ENCODE assay signal across 16 cellular contexts in genomic region chr2:224893848-224894247, GRCh38.
DNase-seq lines count a peak whose midpoint lies in the region; ATAC-seq and TF ChIP-seq lines count a peak whose summit lies in the region.
"Had no signal": no experiment of that assay in that cellular context is flagged by ENCODE, and none has a peak within 500 bp of the region (broad histone marks: within the 10 kb centered on the region; RNA-seq: fewer than 3 reads in every experiment).

No MANE protein-coding gene starts in this region.

- peaks cover 81% of the 10 kb centered on the region for H3K36me3 Mint-ChIP-seq in stimulated activated naive CD8-positive, alpha-beta T cell treated with anti-CD3 and anti-CD28 coated beads, Interleukin-15, Interleukin-2, amounts not matched to agents 100 ng/mL and 50 ng/mL, for 24 hours (ENCODE audit: low read depth)
- peaks cover 65% of the 10 kb centered on the region for H3K36me3 Mint-ChIP-seq in activated B cell treated with CpG ODN at 0.5 μM for 24 hours (ENCODE audit: low read depth)
- peaks cover 52 to 71% of the 10 kb centered on the region in 2 donors for H3K36me3 Mint-ChIP-seq in stimulated activated naive B cell treated with anti-CD40 and anti-IgM and Interleukin-4, amounts not matched to agents 10 μg/mL and 1 μg/mL and 100 μg/mL, for 72 hours

- H3K9me3 ChIP-seq in effector memory CD4-positive, alpha-beta T cell (ENCODE audit: control insufficient read depth, low read length), result no peaks in the 10 kb centered on the region
- H3K9me3 ChIP-seq: colonic mucosa, psoas muscle, stomach had no signal

- peaks cover 15% of the 10 kb centered on the region for H3K36me3 ChIP-seq in effector memory CD4-positive, alpha-beta T cell (ENCODE audit: control insufficient read depth, insufficient read depth, low read length)
- H3K36me3 ChIP-seq: colonic mucosa, stomach had no signal

- no peak overlapping the region for H3K4me3 ChIP-seq in effector memory CD4-positive, alpha-beta T cell (ENCODE audit: insufficient read depth, low read depth, low read length, poor library complexity, severe bottlenecking)
- H3K4me3 ChIP-seq: colonic mucosa, psoas muscle, stomach had no signal

- no peaks in the 10 kb centered on the region for H3K4me1 ChIP-seq in effector memory CD4-positive, alpha-beta T cell (ENCODE audit: control insufficient read depth, insufficient read depth, low read length, poor library complexity, severe bottlenecking)
- H3K4me1 ChIP-seq: colonic mucosa, psoas muscle, stomach had no signal

- DNase-seq in stimulated activated naive CD8-positive, alpha-beta T cell treated with anti-CD3 and anti-CD28 coated beads, Interleukin-15, amount 100 ng/mL, for 72 hours, result no peak
- DNase-seq in activated B cell treated with CpG ODN at 0.5 μM for 24 hours (no peak), NCI-H2081 treated with DMSO at 0.1 percent for 48 hours (lab: John Stamatoyannopoulos, UW) (no peak)
- no peak for DNase-seq in stimulated activated naive B cell treated with anti-CD40 and anti-IgM and Interleukin-4, amounts not matched to agents 10 μg/mL and 1 μg/mL and 100 μg/mL, for 72 hours
- DNase-seq in effector memory CD4-positive, alpha-beta T cell, result no peak
- no peak for DNase-seq in activated effector memory CD4-positive, alpha-beta T cell treated with anti-CD3 and anti-CD28 coated beads, Interleukin-2, amount 50 U/mL, for 16 hours
- DNase-seq: colonic mucosa; HFFc6; NCI-H1092; NCI-H510A treated with DMSO at 0.1 percent for 48 hours; psoas muscle; Right ventricle myocardium superior; stimulated activated CD4-positive, alpha-beta T cell treated with anti-CD3 and anti-CD28 coated beads, Interleukin-1b, Interleukin-23, amount 100 ng/mL, for 48 hours; stomach had no signal

- H3K9me3 Mint-ChIP-seq in stimulated activated naive CD8-positive, alpha-beta T cell treated with anti-CD3 and anti-CD28 coated beads, Interleukin-15, Interleukin-2, amounts not matched to agents 100 ng/mL and 50 ng/mL, for 24 hours, result no peaks in the 10 kb centered on the region
- H3K9me3 Mint-ChIP-seq in stimulated activated naive CD8-positive, alpha-beta T cell treated with anti-CD3 and anti-CD28 coated beads, Interleukin-15, amount 100 ng/mL, for 72 hours, result no peaks in the 10 kb centered on the region
- no peaks in the 10 kb centered on the region for H3K9me3 Mint-ChIP-seq in activated B cell treated with CpG ODN at 0.5 μM for 24 hours
- peaks cover 2 to 3% of the 10 kb centered on the region in 2 donors for H3K9me3 Mint-ChIP-seq in stimulated activated naive B cell treated with anti-CD40 and anti-IgM and Interleukin-4, amounts not matched to agents 10 μg/mL and 1 μg/mL and 100 μg/mL, for 72 hours
- H3K9me3 Mint-ChIP-seq: HFFc6 had no signal

- peaks cover 75% of the 10 kb centered on the region for H3K4me1 Mint-ChIP-seq in stimulated activated naive CD8-positive, alpha-beta T cell treated with anti-CD3 and anti-CD28 coated beads, Interleukin-15, Interleukin-2, amounts not matched to agents 100 ng/mL and 50 ng/mL, for 24 hours (ENCODE audit: low read depth)
- peaks cover 83% of the 10 kb centered on the region for H3K4me1 Mint-ChIP-seq in stimulated activated naive CD8-positive, alpha-beta T cell treated with anti-CD3 and anti-CD28 coated beads, Interleukin-15, amount 100 ng/mL, for 72 hours
- H3K4me1 Mint-ChIP-seq in activated B cell treated with CpG ODN at 0.5 μM for 24 hours, result peaks cover 62% of the 10 kb centered on the region
- peaks cover 40 to 86% of the 10 kb centered on the region in 2 donors for H3K4me1 Mint-ChIP-seq in stimulated activated naive B cell treated with anti-CD40 and anti-IgM and Interleukin-4, amounts not matched to agents 10 μg/mL and 1 μg/mL and 100 μg/mL, for 72 hours

- H3K4me3 Mint-ChIP-seq in stimulated activated naive CD8-positive, alpha-beta T cell treated with anti-CD3 and anti-CD28 coated beads, Interleukin-15, Interleukin-2, amounts not matched to agents 100 ng/mL and 50 ng/mL, for 24 hours, result peak overlapping the region; percentile 54
- H3K4me3 Mint-ChIP-seq in stimulated activated naive CD8-positive, alpha-beta T cell treated with anti-CD3 and anti-CD28 coated beads, Interleukin-15, amount 100 ng/mL, for 72 hours, result peak overlapping the region in 1 of 2 donors; percentile 50
- H3K4me3 Mint-ChIP-seq in activated B cell treated with CpG ODN at 0.5 μM for 24 hours, result peak overlapping the region; percentile 74
- peak overlapping the region; percentile 62 to 70 for H3K4me3 Mint-ChIP-seq in stimulated activated naive B cell treated with anti-CD40 and anti-IgM and Interleukin-4, amounts not matched to agents 10 μg/mL and 1 μg/mL and 100 μg/mL, for 72 hours
- H3K4me3 Mint-ChIP-seq: HFFc6 had no signal

- ATAC-seq in stimulated activated naive CD8-positive, alpha-beta T cell treated with anti-CD3 and anti-CD28 coated beads, Interleukin-15, amount 100 ng/mL, for 72 hours, result no peak
- ATAC-seq in GM21723 (IDR thresholded peaks at IDR 0.05; ENCODE audit: unreplicated experiment) (peak; percentile 53), activated B cell treated with CpG ODN at 0.5 μM for 24 hours (ENCODE audit: low read depth) (no peak)
- ATAC-seq in stimulated activated naive B cell treated with anti-CD40 and anti-IgM and Interleukin-4, amounts not matched to agents 10 μg/mL and 1 μg/mL and 100 μg/mL, for 72 hours (replicated peaks), result no peak
- ATAC-seq: psoas muscle had no signal

- no peaks in the 10 kb centered on the region for H3K27me3 ChIP-seq in effector memory CD4-positive, alpha-beta T cell (replicated peaks; ENCODE audit: control insufficient read depth, insufficient read depth, low read length, poor library complexity, severe bottlenecking)
- H3K27me3 ChIP-seq: colonic mucosa, stomach had no signal

- intact Hi-C loops in activated B cell treated with CpG ODN at 0.5 μM for 24 hours (cut with micrococcal nuclease), result loop anchor here (1.0 to 2.0 kb wide), 7 partner anchors 12 to 147 kb away; no protein-coding TSS in a partner anchor

- H3K27ac ChIP-seq in effector memory CD4-positive, alpha-beta T cell (ENCODE audit: insufficient read depth, low read length, poor library complexity, severe bottlenecking), result no peak overlapping the region
- H3K27ac ChIP-seq: colonic mucosa, psoas muscle had no signal

- POLR2A ChIA-PET in activated B cell treated with CpG ODN at 0.5 μM for 24 hours (lab: Charles Lee), result interaction anchor here (0.9 to 1.4 kb wide), 4 partner anchors 16 to 59 kb away, joined by 3 to 4 read pairs (median 3); no protein-coding TSS in a partner anchor

- no peak for TF ChIP-seq CTCF in activated B cell treated with CpG ODN at 0.5 μM for 24 hours (IDR thresholded peaks at IDR 0.05)

- CTCF ChIA-PET in activated B cell treated with CpG ODN at 0.5 μM for 24 hours (lab: Charles Lee), result interaction anchor here (1.0 to 1.1 kb wide), 2 partner anchors 107 to 109 kb away, joined by 3 read pairs; no protein-coding TSS in a partner anchor

- H3K27me3 Mint-ChIP-seq in stimulated activated naive CD8-positive, alpha-beta T cell treated with anti-CD3 and anti-CD28 coated beads, Interleukin-15, Interleukin-2, amounts not matched to agents 100 ng/mL and 50 ng/mL, for 24 hours, result no peaks in the 10 kb centered on the region
- H3K27me3 Mint-ChIP-seq in stimulated activated naive CD8-positive, alpha-beta T cell treated with anti-CD3 and anti-CD28 coated beads, Interleukin-15, amount 100 ng/mL, for 72 hours, result no peaks in the 10 kb centered on the region
- H3K27me3 Mint-ChIP-seq in activated B cell treated with CpG ODN at 0.5 μM for 24 hours, result no peaks in the 10 kb centered on the region
- no peaks in the 10 kb centered on the region for H3K27me3 Mint-ChIP-seq in stimulated activated naive B cell treated with anti-CD40 and anti-IgM and Interleukin-4, amounts not matched to agents 10 μg/mL and 1 μg/mL and 100 μg/mL, for 72 hours

- H3K27ac Mint-ChIP-seq in stimulated activated naive CD8-positive, alpha-beta T cell treated with anti-CD3 and anti-CD28 coated beads, Interleukin-15, Interleukin-2, amounts not matched to agents 100 ng/mL and 50 ng/mL, for 24 hours, result peak overlapping the region; percentile 75
- peak overlapping the region in 1 of 2 donors; percentile 55 for H3K27ac Mint-ChIP-seq in stimulated activated naive CD8-positive, alpha-beta T cell treated with anti-CD3 and anti-CD28 coated beads, Interleukin-15, amount 100 ng/mL, for 72 hours
- H3K27ac Mint-ChIP-seq in activated B cell treated with CpG ODN at 0.5 μM for 24 hours, result peak overlapping the region; percentile 95
- peak overlapping the region; percentile 87 for H3K27ac Mint-ChIP-seq in stimulated activated naive B cell treated with anti-CD40 and anti-IgM and Interleukin-4, amounts not matched to agents 10 μg/mL and 1 μg/mL and 100 μg/mL, for 72 hours
- H3K27ac Mint-ChIP-seq: HFFc6 had no signal
